ENCODE assay signal across 18 cellular contexts in the genomic region with DNA sequence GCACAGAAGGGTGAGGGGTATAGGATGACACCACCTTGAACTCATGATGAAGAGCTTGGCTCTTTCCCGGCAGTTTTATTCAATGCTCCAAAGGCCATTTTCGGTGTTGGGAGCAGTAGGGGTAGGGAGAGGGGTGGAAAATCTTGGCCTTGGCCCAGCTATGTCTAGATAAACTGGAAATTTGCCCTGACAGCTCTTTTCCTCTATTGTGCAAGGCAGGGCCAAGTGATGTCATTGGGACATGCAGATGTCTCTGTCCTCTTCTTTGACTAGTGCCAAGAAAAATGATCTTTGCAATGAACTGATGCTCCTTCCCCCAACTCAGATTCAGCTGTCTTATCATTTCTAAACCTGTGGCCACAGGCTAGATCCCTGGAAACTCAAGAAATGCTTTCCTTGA. TPM values are rescaled to one million over a fixed set of nuclear protein-coding genes. Genes with fewer than 3 reads are reported as not detected.
DNase-seq lines count a peak whose midpoint lies in the region; ATAC-seq, FAIRE-seq and TF ChIP-seq lines count a peak whose summit lies in the region.
"Had no signal": no experiment of that assay in that cellular context is flagged by ENCODE, and none has a peak within 500 bp of the region (broad histone marks: within the 10 kb centered on the region; RNA-seq: fewer than 3 reads in every experiment).

No MANE protein-coding gene starts in this region.

- no peak for FAIRE-seq in H54 (lab: Jason Lieb, UNC)
- FAIRE-seq: A204.1 had no signal

- TF ChIP-seq CTCF in RWPE2 (IDR thresholded peaks at IDR 0.05; ENCODE audit: poor library complexity, severe bottlenecking), result no peak

- peak; percentile 38 for ATAC-seq in RWPE2 (ENCODE audit: low read depth)

- no peaks in the 10 kb centered on the region for H3K9me3 ChIP-seq in RWPE2 (ENCODE audit: severe bottlenecking)
- H3K9me3 ChIP-seq: breast epithelium had no signal

- H3K27ac ChIP-seq in RWPE2 (ENCODE audit: poor library complexity, severe bottlenecking), result no peak overlapping the region
- H3K27ac ChIP-seq: breast epithelium, KMS-11 had no signal

- no peak overlapping the region for H3K4me3 Mint-ChIP-seq in activated CD4-positive, alpha-beta T cell treated with anti-CD3 and anti-CD28 coated beads, Interleukin-2, amount 10 ng/mL, durations not matched to agents 24 days and 14 days
- H3K4me3 Mint-ChIP-seq in dendritic cell treated with granulocyte-macrophage colony-stimulating factor and Interleukin-4, amounts not matched to agents 40 ng/mL and 50 ng/mL, for 4 days, result no peak overlapping the region
- H3K4me3 Mint-ChIP-seq: type B pancreatic cell had no signal

- peaks cover 13% of the 10 kb centered on the region for H3K9me3 Mint-ChIP-seq in activated CD4-positive, alpha-beta T cell treated with anti-CD3 and anti-CD28 coated beads, Interleukin-2, amount 10 ng/mL, durations not matched to agents 24 days and 14 days
- no peaks in the 10 kb centered on the region for H3K9me3 Mint-ChIP-seq in dendritic cell treated with granulocyte-macrophage colony-stimulating factor and Interleukin-4, amounts not matched to agents 40 ng/mL and 50 ng/mL, for 4 days
- H3K9me3 Mint-ChIP-seq: type B pancreatic cell had no signal

- peaks cover 8% of the 10 kb centered on the region for H3K27me3 ChIP-seq in RWPE2 (ENCODE audit: insufficient read depth, poor library complexity, severe bottlenecking)
- H3K27me3 ChIP-seq: breast epithelium had no signal

- H3K27me3 Mint-ChIP-seq in activated CD4-positive, alpha-beta T cell treated with anti-CD3 and anti-CD28 coated beads, Interleukin-2, amount 10 ng/mL, durations not matched to agents 24 days and 14 days, result no peaks in the 10 kb centered on the region
- peaks cover 6% of the 10 kb centered on the region for H3K27me3 Mint-ChIP-seq in dendritic cell treated with granulocyte-macrophage colony-stimulating factor and Interleukin-4, amounts not matched to agents 40 ng/mL and 50 ng/mL, for 4 days
- H3K27me3 Mint-ChIP-seq: effector memory CD8-positive, alpha-beta T cell had no signal

- no peaks in the 10 kb centered on the region for H3K36me3 ChIP-seq in RWPE2 (ENCODE audit: low read depth)
- H3K36me3 ChIP-seq: breast epithelium had no signal

- H3K4me1 ChIP-seq in RWPE2 (ENCODE audit: insufficient read depth, poor library complexity, severe bottlenecking), result peaks cover 14% of the 10 kb centered on the region
- H3K4me1 ChIP-seq: breast epithelium had no signal

- H3K36me3 Mint-ChIP-seq in activated CD4-positive, alpha-beta T cell treated with anti-CD3 and anti-CD28 coated beads, Interleukin-2, amount 10 ng/mL, durations not matched to agents 24 days and 14 days (ENCODE audit: low read depth), result peaks cover 53% of the 10 kb centered on the region
- H3K36me3 Mint-ChIP-seq in dendritic cell treated with granulocyte-macrophage colony-stimulating factor and Interleukin-4, amounts not matched to agents 40 ng/mL and 50 ng/mL, for 4 days (ENCODE audit: low read depth), result no peaks in the 10 kb centered on the region
- H3K36me3 Mint-ChIP-seq: type B pancreatic cell had no signal

- peaks cover 61% of the 10 kb centered on the region for H3K4me1 Mint-ChIP-seq in activated CD4-positive, alpha-beta T cell treated with anti-CD3 and anti-CD28 coated beads, Interleukin-2, amount 10 ng/mL, durations not matched to agents 24 days and 14 days
- H3K4me1 Mint-ChIP-seq in dendritic cell treated with granulocyte-macrophage colony-stimulating factor and Interleukin-4, amounts not matched to agents 40 ng/mL and 50 ng/mL, for 4 days (ENCODE audit: low read depth), result peaks cover 20% of the 10 kb centered on the region

- TF ChIP-seq POLR2A in H54 (IDR thresholded peaks at IDR 0.05; ENCODE audit: low read depth, low read length), result no peak

- DNase-seq in activated CD4-positive, alpha-beta T cell treated with anti-CD3 and anti-CD28 coated beads, Interleukin-2, amount 10 ng/mL, durations not matched to agents 24 days and 14 days, result no peak
- no peak for DNase-seq in activated CD4-positive, alpha-beta T cell treated with anti-CD3 and anti-CD28 coated beads for 4 hours
- DNase-seq in RWPE2 (ENCODE audit: low spot score) (no peak), occipital lobe (lab: John Stamatoyannopoulos, UW) (peak; percentile 39), GOT3 (lab: John Stamatoyannopoulos, UW) (no peak), SIG-M5 (lab: John Stamatoyannopoulos, UW) (no peak), H54 (ENCODE audit: insufficient read length, low spot score) (no peak)
- DNase-seq: EL; mesendoderm; NK-92 treated with Interleukin-12 subunit alpha and Interleukin-12 subunit beta, amount 100 ng/mL, for 24 hours; SHP77 treated with DMSO at 0.1 percent for 48 hours; T1000 had no signal

- peak overlapping the region; percentile 91 for H3K27ac Mint-ChIP-seq in activated CD4-positive, alpha-beta T cell treated with anti-CD3 and anti-CD28 coated beads, Interleukin-2, amount 10 ng/mL, durations not matched to agents 24 days and 14 days
- H3K27ac Mint-ChIP-seq in dendritic cell treated with granulocyte-macrophage colony-stimulating factor and Interleukin-4, amounts not matched to agents 40 ng/mL and 50 ng/mL, for 4 days, result peak overlapping the region; percentile 30
- H3K27ac Mint-ChIP-seq: type B pancreatic cell had no signal

- intact Hi-C loops in activated CD4-positive, alpha-beta T cell treated with anti-CD3 and anti-CD28 coated beads, Interleukin-2, amount 10 ng/mL, durations not matched to agents 24 days and 14 days (cut with micrococcal nuclease), result loop anchor here (1.0 kb wide), 1 partner anchor 10 kb away; no protein-coding TSS in a partner anchor
- intact Hi-C loops in dendritic cell treated with granulocyte-macrophage colony-stimulating factor and Interleukin-4, amounts not matched to agents 40 ng/mL and 50 ng/mL, for 4 days (cut with micrococcal nuclease), result no loop called here

- H3K4me3 ChIP-seq in RWPE2 (ENCODE audit: severe bottlenecking), result no peak overlapping the region
- H3K4me3 ChIP-seq: breast epithelium had no signal

RNA-seq across cellular contexts. Expression of a gene that starts 27.7 kb away (rescaled TPM):
- 36.0 TPM in 2 replicates for total RNA-seq in activated CD4-positive, alpha-beta T cell treated with anti-CD3 and anti-CD28 coated beads, Interleukin-2, amount 10 ng/mL, durations not matched to agents 24 days and 14 days
- 1.4 TPM for total RNA-seq in occipital lobe

Comparison
In these comparisons a context has a peak if more than half of its experiments do, and no peak if none do; other contexts are left out.
1. RNA of a gene that starts 27.7 kb away (total RNA-seq): 36.0 TPM in activated CD4-positive, alpha-beta T cell treated with anti-CD3 and anti-CD28 coated beads, Interleukin-2, amount 10 ng/mL, durations not matched to agents 24 days and 14 days; 1.4 TPM in occipital lobe (single experiment); every median in the first group is over 10 times any median in the second.